Comparison of ENCODE assay signal across 15 cellular contexts in the genomic region with DNA sequence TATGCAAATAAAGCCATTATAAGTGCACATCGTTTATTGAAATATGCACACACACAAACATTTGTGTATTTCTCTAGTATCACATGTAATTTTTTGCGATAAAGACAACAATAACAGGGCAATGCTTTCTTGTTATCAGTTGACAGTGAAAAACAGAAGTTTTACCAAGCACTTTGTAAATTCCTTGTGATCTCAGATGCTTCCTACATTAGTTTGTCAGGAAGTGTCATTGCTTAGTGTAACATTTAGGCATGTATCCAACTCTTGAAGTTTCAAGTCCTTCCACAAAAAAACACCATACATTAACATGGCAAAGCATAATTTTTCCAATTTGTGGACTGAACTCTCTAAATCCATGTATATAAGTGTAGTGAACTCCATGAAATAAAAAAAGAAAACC. TPM values are rescaled to one million over a fixed set of nuclear protein-coding genes. Genes with fewer than 3 reads are reported as not detected.
DNase-seq lines count a peak whose midpoint lies in the region; ATAC-seq and TF ChIP-seq lines count a peak whose summit lies in the region.
"Had no signal": no experiment of that assay in that cellular context is flagged by ENCODE, and none has a peak within 500 bp of the region (broad histone marks: within the 10 kb centered on the region; RNA-seq: fewer than 3 reads in every experiment).

No MANE protein-coding gene starts in this region.

- H4K20me1 ChIP-seq in SK-N-SH (ENCODE audit: insufficient read depth): no peaks in the 10 kb centered on the region

- WGBS in SK-N-SH (ENCODE audit: low lambda C conversion rate): 96% methylated on average over 2 of the region's 2 CpGs

- H3K79me2 ChIP-seq in SK-N-SH (ENCODE audit: insufficient read depth): 0 out of 2 replicates have a peak, but pooled peaks cover 8% of the 10 kb centered on the region

- H3F3A ChIP-seq in SK-N-SH (replicated peaks; ENCODE audit: insufficient read depth): peaks cover 21% of the 10 kb centered on the region

- H3K9me3 ChIP-seq in SK-N-SH: no peaks in the 10 kb centered on the region
- no peaks in the 10 kb centered on the region for H3K9me3 ChIP-seq in colonic mucosa

- H3K9me2 ChIP-seq in SK-N-SH: no peaks in the 10 kb centered on the region

- H3K9ac ChIP-seq in SK-N-SH (no peak overlapping the region), colonic mucosa (ENCODE audit: low read depth in 2 of 2, low read length in 2 of 2) (no peak overlapping the region)

- CTCF ChIA-PET in SK-N-SH (lab: Yijun Ruan, JAX): no interaction called here

- TF ChIP-seq RAD21 in SK-N-SH (IDR thresholded peaks at IDR 0.05; ENCODE audit: low read length): no peak

- H3K27ac ChIP-seq in SK-N-SH (ENCODE audit: low read depth in 2 of 2, low read length in 1 of 2) (peak overlapping the region in 1 of 2 experiments; percentile 11; a peak in 1 of 4 replicates), colonic mucosa (no peak overlapping the region)
- H3K27ac ChIP-seq: 22Rv1 had no signal

- DNase-seq in SK-N-SH (no peak), cardiac fibroblast (ENCODE audit: low read depth in 2 of 2) (peak; percentile 38 to 66), glomerular endothelial cell (ENCODE audit: extremely low read depth, low read depth, low spot score) (peak; percentile 77), colonic mucosa (no peak)
- DNase-seq: C1 segment of cervical spinal cord, DMS 273 treated with DMSO at 0.1 percent for 48 hours, KG1, NCI-H1092, NCI-H1694, PC-3 had no signal

- H3K36me3 ChIP-seq in SK-N-SH (replicated peaks in 1 of 2; ENCODE audit: control insufficient read depth in 1 of 2, insufficient read depth in 2 of 2, low read length in 1 of 2): peaks cover 70 to 99% of the 10 kb centered on the region in 2 experiments
- H3K36me3 ChIP-seq in colonic mucosa: no peaks in the 10 kb centered on the region

- no peaks in the 10 kb centered on the region for H3K27me3 ChIP-seq in SK-N-SH (ENCODE audit: insufficient read depth)
- H3K27me3 ChIP-seq in colonic mucosa: no peaks in the 10 kb centered on the region

- TF ChIP-seq EP300 in SK-N-SH (IDR thresholded peaks at IDR 0.05; ENCODE audit: borderline replicate concordance in 1 of 2, low read depth in 1 of 2, low read length in 1 of 2): no peak

- intact Hi-C loops in colonic mucosa (cut with DNase I): no loop called here

- no peak overlapping the region for H2AFZ ChIP-seq in SK-N-SH (ENCODE audit: low read depth)

- POLR2A ChIA-PET in SK-N-SH (lab: Yijun Ruan, JAX): no interaction called here

- ATAC-seq in SK-N-SH treated with all-trans-retinoic acid at 6 μM for 48 hours: no peak
- no peak for ATAC-seq in GM18517 (IDR thresholded peaks at IDR 0.05; ENCODE audit: unreplicated experiment)
- no peak for ATAC-seq in GM19452 (IDR thresholded peaks at IDR 0.05; ENCODE audit: unreplicated experiment)
- no peak for ATAC-seq in HG03045 (IDR thresholded peaks at IDR 0.05; ENCODE audit: unreplicated experiment)
- ATAC-seq: PC-3 had no signal

- H3K4me3 ChIP-seq in SK-N-SH (ENCODE audit: low read depth in 2 of 2, low read length in 1 of 2): no peak overlapping the region
- H3K4me3 ChIP-seq in cardiac fibroblast (replicated peaks in 1 of 2; ENCODE audit: low read depth in 2 of 2, low read length in 2 of 2): no peak overlapping the region
- H3K4me3 ChIP-seq in colonic mucosa: no peak overlapping the region

- H3K4me2 ChIP-seq in SK-N-SH: no peak overlapping the region

- H3K4me1 ChIP-seq in SK-N-SH (ENCODE audit: control insufficient read depth in 1 of 2, insufficient read depth in 2 of 2, low read depth in 1 of 2, low read length in 1 of 2) (peaks cover 0 to 10% of the 10 kb centered on the region in 2 experiments; a peak in 1 of 4 replicates), colonic mucosa (no peaks in the 10 kb centered on the region)

- no peak for TF ChIP-seq CTCF in SK-N-SH (IDR thresholded peaks at IDR 0.05)
- TF ChIP-seq CTCF in cardiac fibroblast (IDR thresholded peaks at IDR 0.05; ENCODE audit: low read depth, low read length): no peak
- TF ChIP-seq CTCF in colonic mucosa (IDR thresholded peaks at IDR 0.05): no peak

TF ChIP-seq in SK-N-SH, 30 proteins besides CTCF, POLR2A, EP300 and RAD21:
- TF ChIP-seq TCF12 (IDR thresholded peaks at IDR 0.05) (peak; percentile 47; the same call in 1 of the 2 replicates), MEF2A (IDR thresholded peaks at IDR 0.05; ENCODE audit: borderline replicate concordance, low read depth) (no peak), PBX3 (IDR thresholded peaks at IDR 0.05) (peak; percentile 30; the same call in 1 of the 2 replicates)
TF ChIP-seq in SK-N-SH: peak in this region for 2.

TF ChIP-seq in SK-N-SH treated with all-trans-retinoic acid at 6 μM for 48 hours, 23 proteins besides CTCF, POLR2A, EP300 and RAD21:
- TF ChIP-seq CREB5 (CRISPR knock-in tag; IDR thresholded peaks at IDR 0.05; ENCODE audit: low read depth) (no peak), ISL1 (CRISPR knock-in tag; IDR thresholded peaks at IDR 0.05) (no peak), OSR1 (CRISPR knock-in tag; IDR thresholded peaks at IDR 0.05) (no peak), ZNF8 (CRISPR knock-in tag; IDR thresholded peaks at IDR 0.05) (no peak), TCF4 (CRISPR knock-in tag; IDR thresholded peaks at IDR 0.05; ENCODE audit: borderline replicate concordance) (no peak), PPARA (CRISPR knock-in tag; IDR thresholded peaks at IDR 0.05; ENCODE audit: borderline replicate concordance) (no peak), CSDC2 (CRISPR knock-in tag; IDR thresholded peaks at IDR 0.05) (no peak), RARB (CRISPR knock-in tag; IDR thresholded peaks at IDR 0.05) (no peak), GLIS3 (CRISPR knock-in tag; IDR thresholded peaks at IDR 0.05) (no peak), PATZ1 (CRISPR knock-in tag; IDR thresholded peaks at IDR 0.05; ENCODE audit: borderline replicate concordance) (no peak), ARNTL (CRISPR knock-in tag; IDR thresholded peaks at IDR 0.05; ENCODE audit: borderline replicate concordance, low read depth) (no peak), CSRNP3 (CRISPR knock-in tag; IDR thresholded peaks at IDR 0.05) (no peak), BACH2 (CRISPR knock-in tag; IDR thresholded peaks at IDR 0.05; ENCODE audit: borderline replicate concordance) (no peak)

RNA-seq across cellular contexts. Expression of gene MOCS2, which starts 46.4 kb away (rescaled TPM):
- 26.4 and 35.2 TPM in 2 replicates for polyA plus RNA-seq in SK-N-SH (2012; rRNA removed)
- 42.3 and 56.5 TPM in 2 replicates for polyA plus RNA-seq in SK-N-SH (2012; cell fraction: cytosol; rRNA removed)
- 8.4 and 15.1 TPM in 2 replicates for polyA plus RNA-seq in SK-N-SH (2012; cell fraction: nucleus; rRNA removed)
- total RNA-seq in glomerular endothelial cell (29.6 and 38.0 TPM in 2 replicates), colonic mucosa (10 to 100 TPM; 27.8 to 31.6 TPM)

Comparison
In these comparisons a context has a peak if more than half of its experiments do, and no peak if none do; other contexts are left out.
1. DNase-seq: peak in cardiac fibroblast (2 of 2) and glomerular endothelial cell (single experiment); none in SK-N-SH (single experiment) and colonic mucosa (single experiment).